In the genomic region with DNA sequence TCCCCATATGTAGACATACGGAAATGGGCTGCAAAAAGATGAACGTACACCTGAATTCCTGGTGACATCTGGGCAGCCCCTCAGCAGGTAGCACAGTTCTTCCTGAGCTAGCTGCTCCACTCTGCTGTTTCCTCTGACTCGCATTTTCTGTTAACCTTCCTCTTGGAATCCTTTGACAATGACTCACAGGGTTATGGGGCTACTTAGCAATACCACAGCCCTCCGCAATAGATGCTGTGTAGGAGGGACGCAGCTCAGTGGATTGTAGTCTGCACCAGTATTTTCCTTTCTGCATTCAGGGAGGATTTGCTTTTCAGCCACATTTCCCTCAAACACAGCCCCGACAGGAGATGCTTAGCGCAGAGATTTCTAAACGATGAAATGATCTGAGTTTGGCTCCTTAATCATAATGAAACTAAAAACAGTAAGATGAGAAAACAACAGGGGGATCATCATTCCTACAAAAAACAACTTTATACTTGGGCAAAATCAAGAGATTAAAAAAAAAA, we compare ENCODE assay signal across 8 cellular contexts. TPM values are rescaled to one million over a fixed set of nuclear protein-coding genes. Genes with fewer than 3 reads are reported as not detected.
DNase-seq lines count a peak whose midpoint lies in the region; ATAC-seq, FAIRE-seq and TF ChIP-seq lines count a peak whose summit lies in the region.

No MANE protein-coding gene starts in this region.

- FAIRE-seq in HepG2 (lab: Jason Lieb, UNC): no peak

- no peak overlapping the region for H3K4me2 ChIP-seq in HepG2 (ENCODE audit: low read depth, low read length)

- ATAC-seq in HG03108 (IDR thresholded peaks at IDR 0.05; ENCODE audit: unreplicated experiment): peak; percentile 5
- ATAC-seq in RWPE2 (ENCODE audit: low read depth): peak; percentile 95
- ATAC-seq in HepG2: peak; percentile 47; the same call in 2 of the 3 replicates

- no peak for TF ChIP-seq EP300 in HepG2 (IDR thresholded peaks at IDR 0.05; ENCODE audit: low read depth in 2 of 2, low read length in 2 of 2)
- TF ChIP-seq EP300 in HepG2 (CRISPR knock-in tag; IDR thresholded peaks at IDR 0.05; ENCODE audit: borderline replicate concordance): no peak

- intact Hi-C loops in breast epithelium (cut with DNase I; ENCODE audit: low total_unique reads): no loop called here
- intact Hi-C loops in HepG2 (cut with micrococcal nuclease; ENCODE audit: unreplicated experiment): no loop called here

- H3K36me3 ChIP-seq in RWPE2 (ENCODE audit: low read depth) (no peaks in the 10 kb centered on the region), breast epithelium (no peaks in the 10 kb centered on the region), HepG2 (replicated peaks in 1 of 2; ENCODE audit: control insufficient read depth in 1 of 2, insufficient read depth in 2 of 2, low read length in 2 of 2) (no peaks in the 10 kb centered on the region)

- DNase-seq in stimulated activated CD4-positive, alpha-beta T cell treated with anti-CD3 and anti-CD28 coated beads, Interleukin-12 subunit alpha, Interleukin-12 subunit beta, amount 100 ng/mL, for 48 hours (ENCODE audit: low read depth in 2 of 3, low spot score in 1 of 3): peak in 2 of 3 donors; percentile 50 to 55
- no peak for DNase-seq in stimulated activated CD4-positive, alpha-beta T cell treated with anti-CD3 and anti-CD28 coated beads, Interleukin-12 subunit alpha, Interleukin-12 subunit beta, amount 100 ng/mL, for 4 hours
- DNase-seq in RWPE2 (ENCODE audit: low spot score) (no peak), breast epithelium (ENCODE audit: low spot score in 2 of 2) (no peak), HepG2 (ENCODE audit: low spot score) (no peak), NCI-H526 (lab: John Stamatoyannopoulos, UW) (no peak)
- peak; percentile 57 for DNase-seq in stimulated activated naive CD4-positive, alpha-beta T cell treated with Interleukin-2 at 50 U/mL for 16 hours (lab: John Stamatoyannopoulos, UW)

- H4K20me1 ChIP-seq in HepG2 (ENCODE audit: insufficient read depth, low read length): no peaks in the 10 kb centered on the region

- H3K9ac ChIP-seq in HepG2 (ENCODE audit: insufficient read depth, low read depth, low read length): no peak overlapping the region

- no peak for TF ChIP-seq RAD21 in HepG2 (CRISPR knock-in tag; IDR thresholded peaks at IDR 0.05)

- no peak overlapping the region for H2AFZ ChIP-seq in HepG2 (ENCODE audit: low read length)

- CTCF ChIA-PET in HepG2 (lab: Yijun Ruan, JAX; ENCODE audit: low intra/inter-chr PET ratio, low total read pairs): no interaction called here

- BruUV-seq in HepG2 (replicated peaks; lab: Mats Ljungman, UMichigan): no TSS peak

- TF ChIP-seq POLR2A in breast epithelium (IDR thresholded peaks at IDR 0.05) (no peak), HepG2 (IDR thresholded peaks at IDR 0.05; ENCODE audit: insufficient read depth in 1 of 2, low read depth in 2 of 2, low read length in 2 of 2) (no peak)

- 28% methylated on average over 8 of the region's 8 CpGs for WGBS in HepG2 (ENCODE audit: low lambda C conversion rate)

- H3K27me3 ChIP-seq in RWPE2 (ENCODE audit: insufficient read depth, poor library complexity, severe bottlenecking): no peaks in the 10 kb centered on the region
- no peaks in the 10 kb centered on the region for H3K27me3 ChIP-seq in breast epithelium
- peaks cover 1 to 11% of the 10 kb centered on the region in 2 experiments; a peak in 2 of 5 replicates for H3K27me3 ChIP-seq in HepG2 (ENCODE audit: control insufficient read depth in 1 of 2, insufficient read depth in 2 of 2, low read length in 2 of 2)

- POLR2A ChIA-PET in HepG2 (lab: Yijun Ruan, JAX): no interaction called here

- H3K4me1 ChIP-seq in RWPE2 (ENCODE audit: insufficient read depth, poor library complexity, severe bottlenecking) (peaks cover 23% of the 10 kb centered on the region), breast epithelium (peaks cover 0 to 7% of the 10 kb centered on the region in 2 donors), HepG2 (ENCODE audit: insufficient read depth, low read length) (no peaks in the 10 kb centered on the region)

- peak overlapping the region; percentile 17 for H3K4me3 ChIP-seq in RWPE2 (ENCODE audit: severe bottlenecking)
- peak overlapping the region; percentile 28 to 40 (median 39) for H3K4me3 ChIP-seq in breast epithelium
- H3K4me3 ChIP-seq in HepG2 (replicated peaks in 1 of 3; ENCODE audit: insufficient read depth in 1 of 3, low read depth in 2 of 3, low read length in 3 of 3): no peak overlapping the region

- H3K79me2 ChIP-seq in HepG2 (ENCODE audit: insufficient read depth, low read length): no peaks in the 10 kb centered on the region

- peak overlapping the region; percentile 64 for H3K27ac ChIP-seq in RWPE2 (ENCODE audit: poor library complexity, severe bottlenecking)
- peak overlapping the region; percentile 10 to 46 for H3K27ac ChIP-seq in breast epithelium
- H3K27ac ChIP-seq in HepG2 (ENCODE audit: extremely low read length, insufficient read depth, low read length): no peak overlapping the region

- H3K9me3 ChIP-seq in RWPE2 (ENCODE audit: severe bottlenecking) (no peaks in the 10 kb centered on the region), breast epithelium (no peaks in the 10 kb centered on the region), HepG2 (ENCODE audit: low read length) (peaks cover 14% of the 10 kb centered on the region)

- TF ChIP-seq CTCF in RWPE2 (IDR thresholded peaks at IDR 0.05; ENCODE audit: poor library complexity, severe bottlenecking) (no peak), breast epithelium (IDR thresholded peaks at IDR 0.05) (no peak), HepG2 (CRISPR knock-in tag; IDR thresholded peaks at IDR 0.05) (no peak)

- in situ Hi-C loops in HepG2 (cut with HindIII; ENCODE audit: extremely low pct_ligation_motif_present, low pct_unique_long_range_greater_than_20kb): loop anchor here (25.0 kb wide), 1 partner anchor 203 kb away; no protein-coding TSS in a partner anchor

TF ChIP-seq in HepG2, 621 proteins besides CTCF, POLR2A, EP300 and RAD21 (continues in another document):
- TF ChIP-seq HOXA3 (CRISPR knock-in tag; IDR thresholded peaks at IDR 0.05) (no peak), ATF7 (IDR thresholded peaks at IDR 0.05) (no peak), ATF7 (CRISPR knock-in tag; IDR thresholded peaks at IDR 0.05) (no peak), SAFB2 (CRISPR knock-in tag; IDR thresholded peaks at IDR 0.05; ENCODE audit: borderline replicate concordance, low read depth) (no peak), ZSCAN30 (CRISPR knock-in tag; IDR thresholded peaks at IDR 0.05) (no peak), ZNF496 (CRISPR knock-in tag; IDR thresholded peaks at IDR 0.05; ENCODE audit: insufficient replicate concordance) (no peak)
- TF ChIP-seq, protein P1, sequence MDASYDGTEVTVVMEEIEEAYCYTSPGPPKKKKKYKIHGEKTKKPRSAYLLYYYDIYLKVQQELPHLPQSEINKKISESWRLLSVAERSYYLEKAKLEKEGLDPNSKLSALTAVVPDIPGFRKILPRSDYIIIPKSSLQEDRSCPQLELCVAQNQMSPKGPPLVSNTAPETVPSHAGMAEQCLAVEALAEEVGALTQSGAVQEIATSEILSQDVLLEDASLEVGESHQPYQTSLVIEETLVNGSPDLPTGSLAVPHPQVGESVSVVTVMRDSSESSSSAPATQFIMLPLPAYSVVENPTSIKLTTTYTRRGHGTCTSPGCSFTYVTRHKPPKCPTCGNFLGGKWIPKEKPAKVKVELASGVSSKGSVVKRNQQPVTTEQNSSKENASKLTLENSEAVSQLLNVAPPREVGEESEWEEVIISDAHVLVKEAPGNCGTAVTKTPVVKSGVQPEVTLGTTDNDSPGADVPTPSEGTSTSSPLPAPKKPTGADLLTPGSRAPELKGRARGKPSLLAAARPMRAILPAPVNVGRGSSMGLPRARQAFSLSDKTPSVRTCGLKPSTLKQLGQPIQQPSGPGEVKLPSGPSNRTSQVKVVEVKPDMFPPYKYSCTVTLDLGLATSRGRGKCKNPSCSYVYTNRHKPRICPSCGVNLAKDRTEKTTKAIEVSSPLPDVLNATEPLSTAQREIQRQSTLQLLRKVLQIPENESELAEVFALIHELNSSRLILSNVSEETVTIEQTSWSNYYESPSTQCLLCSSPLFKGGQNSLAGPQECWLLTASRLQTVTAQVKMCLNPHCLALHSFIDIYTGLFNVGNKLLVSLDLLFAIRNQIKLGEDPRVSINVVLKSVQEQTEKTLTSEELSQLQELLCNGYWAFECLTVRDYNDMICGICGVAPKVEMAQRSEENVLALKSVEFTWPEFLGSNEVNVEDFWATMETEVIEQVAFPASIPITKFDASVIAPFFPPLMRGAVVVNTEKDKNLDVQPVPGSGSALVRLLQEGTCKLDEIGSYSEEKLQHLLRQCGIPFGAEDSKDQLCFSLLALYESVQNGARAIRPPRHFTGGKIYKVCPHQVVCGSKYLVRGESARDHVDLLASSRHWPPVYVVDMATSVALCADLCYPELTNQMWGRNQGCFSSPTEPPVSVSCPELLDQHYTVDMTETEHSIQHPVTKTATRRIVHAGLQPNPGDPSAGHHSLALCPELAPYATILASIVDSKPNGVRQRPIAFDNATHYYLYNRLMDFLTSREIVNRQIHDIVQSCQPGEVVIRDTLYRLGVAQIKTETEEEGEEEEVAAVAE (CRISPR knock-in tag; IDR thresholded peaks at IDR 0.05; ENCODE audit: borderline replicate concordance): no peak

RNA-seq across cellular contexts. Expression of a gene that starts 12.4 kb away (rescaled TPM):
- total RNA-seq in breast epithelium (10 to 100 TPM in 1 of 3 donors, 1 to 10 TPM in 2; 6.2 to 13.8 (median 7.0) TPM), HepG2 (2016; rRNA removed; fragmentation: Illumina TruSeq; extraction: Trizol) (not detected in 2 replicates)
- total RNA-seq in HepG2 (2016; cell fraction: cytosol; rRNA removed; fragmentation: Illumina TruSeq; extraction: Trizol; ENCODE audit: low read depth): not detected in 2 replicates
- not detected in 2 replicates for total RNA-seq in HepG2 (2016; cell fraction: insoluble cytoplasmic fraction; rRNA removed; fragmentation: Illumina TruSeq; extraction: Trizol)
- not detected in 2 replicates for total RNA-seq in HepG2 (2016; cell fraction: membrane; rRNA removed; fragmentation: Illumina TruSeq; extraction: Trizol)
- not detected in 2 replicates for total RNA-seq in HepG2 (2016; cell fraction: nucleus; rRNA removed; fragmentation: Illumina TruSeq; extraction: Trizol)
- 0.01 TPM in 1 of 2 replicates, not detected in the other for polyA plus RNA-seq in HepG2 (2011; rRNA removed)
- 0.01 TPM in 1 of 2 replicates, not detected in the other for polyA plus RNA-seq in HepG2 (2011; cell fraction: cytosol; rRNA removed)
- polyA plus RNA-seq in HepG2 (2011; cell fraction: nucleus; rRNA removed): 0.24 TPM in 1 of 2 replicates, not detected in the other
- 0.07 TPM in 1 of 2 replicates, not detected in the other for polyA plus RNA-seq in HepG2 (2012)
- polyA plus RNA-seq in HepG2 (2016; cell fraction: cytosol; fragmentation: Illumina TruSeq; extraction: Trizol; ENCODE audit: low read depth): not detected in 2 replicates
- not detected in 2 replicates for polyA plus RNA-seq in HepG2 (2016; cell fraction: insoluble cytoplasmic fraction; fragmentation: Illumina TruSeq; extraction: Trizol; ENCODE audit: low read depth)
- not detected in 2 replicates for polyA plus RNA-seq in HepG2 (2016; cell fraction: membrane; fragmentation: Illumina TruSeq; extraction: Trizol; ENCODE audit: low read depth)
- polyA plus RNA-seq in HepG2 (2016; cell fraction: nucleus; fragmentation: Illumina TruSeq; extraction: Trizol; ENCODE audit: insufficient read depth, low read depth): not detected in 2 replicates
- 0.02 TPM in 1 of 2 replicates, not detected in the other for polyA minus RNA-seq in HepG2 (2011; rRNA and poly(A)+ RNA removed; ENCODE audit: low replicate concordance)
- polyA minus RNA-seq in HepG2 (2011; cell fraction: cytosol; rRNA and poly(A)+ RNA removed): not detected in 2 replicates
- polyA minus RNA-seq in HepG2 (2011; cell fraction: nucleus; rRNA and poly(A)+ RNA removed): under 0.01 and 0.13 TPM in 2 replicates

Comparison
In these comparisons a context has a peak if more than half of its experiments do, and no peak if none do; other contexts are left out.
1. DNase-seq: peak in stimulated activated CD4-positive, alpha-beta T cell treated with anti-CD3 and anti-CD28 coated beads, Interleukin-12 subunit alpha, Interleukin-12 subunit beta, amount 100 ng/mL, for 48 hours (2 of 3) and stimulated activated naive CD4-positive, alpha-beta T cell treated with Interleukin-2 at 50 U/mL for 16 hours (single experiment); none in stimulated activated CD4-positive, alpha-beta T cell treated with anti-CD3 and anti-CD28 coated beads, Interleukin-12 subunit alpha, Interleukin-12 subunit beta, amount 100 ng/mL, for 4 hours (single experiment), RWPE2 (single experiment), breast epithelium (0 of 2), HepG2 (single experiment) and NCI-H526 (0 of 2).
2. ATAC-seq: peak in every context shown above with its lines; median percentile 95 in RWPE2; 47 in HepG2; 5 in HG03108.
3. H3K4me3 ChIP-seq: peak in RWPE2 (single experiment) and breast epithelium (3 of 3); none in HepG2 (0 of 3).